Comparison of ENCODE assay signal across 8 cellular contexts in the genomic region with DNA sequence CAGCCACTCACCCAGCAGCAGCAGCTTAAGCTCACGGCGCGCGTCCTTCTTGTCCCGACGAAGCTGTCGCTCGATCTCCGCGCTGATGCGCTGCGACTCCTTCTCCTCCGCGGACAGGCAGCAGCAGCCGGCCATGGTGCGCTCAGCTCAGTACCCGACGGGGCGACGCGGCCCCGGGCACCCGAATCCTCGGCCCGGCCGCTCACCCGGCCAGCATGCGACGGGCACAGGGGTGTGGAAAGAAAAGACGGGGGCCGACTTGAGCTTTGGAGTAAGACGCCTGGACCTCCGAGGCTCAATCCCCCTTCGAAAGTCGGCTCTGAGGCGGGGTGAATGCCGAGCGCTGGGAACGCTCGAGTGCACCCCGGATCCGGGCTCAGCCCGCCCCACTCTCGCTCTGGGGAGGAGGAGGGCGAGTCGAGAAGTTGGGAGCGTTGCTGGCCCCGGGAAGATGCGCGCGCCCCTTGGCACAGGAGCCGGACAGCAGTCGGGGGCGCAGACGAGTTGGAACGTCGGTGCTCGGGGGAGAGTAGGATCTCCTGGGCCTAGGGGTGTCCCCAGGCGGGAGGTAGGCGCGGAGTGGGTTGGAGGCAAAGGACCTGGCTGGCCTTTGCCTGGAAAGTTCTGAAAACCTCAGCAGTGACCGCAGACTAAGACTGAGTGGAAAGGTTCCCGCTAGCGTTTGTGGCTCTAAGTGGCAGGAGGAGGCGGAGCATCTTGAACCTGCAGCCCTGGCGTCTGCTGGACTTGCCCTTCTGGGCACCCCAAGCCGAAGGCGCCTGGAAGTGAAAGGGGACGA. TPM values are rescaled to one million over a fixed set of nuclear protein-coding genes. Genes with fewer than 3 reads are reported as not detected.
A peak's percentile ranks its signal among the peaks of the same experiment; 100 is the strongest.
DNase-seq lines count a peak whose midpoint lies in the region; ATAC-seq and TF ChIP-seq lines count a peak whose summit lies in the region.

A gene (minus strand): TSS at position 664 of the 799 bp plus-strand sequence. CDS start 529 bp downstream, at position 135.

- no peaks in the 10 kb centered on the region for H3K36me3 ChIP-seq in suprapubic skin

- DNase-seq in activated CD8-positive, alpha-beta memory T cell treated with anti-CD3 and anti-CD28 coated beads, Interleukin-2, amount 10 ng/mL, durations not matched to agents 7 days and 5 days = no peak
- DNase-seq in activated CD8-positive, alpha-beta memory T cell treated with anti-CD3 and anti-CD28 coated beads, Interleukin-2, amount 50 U/mL, for 4 hours = no peak
- DNase-seq in cardiac fibroblast (ENCODE audit: low read depth in 2 of 2) (peak; percentile 31 to 36), left kidney (ENCODE audit: low read depth, low spot score) (peak; percentile 74), suprapubic skin (ENCODE audit: low spot score in 2 of 2) (no peak), kidney glomerular epithelial cell (lab: John Stamatoyannopoulos, UW) (no peak)

- H3K27ac ChIP-seq in suprapubic skin = peak within 1 kb of the TSS; percentile 47

- no peak for TF ChIP-seq EP300 in suprapubic skin (IDR thresholded peaks at IDR 0.05)

- H3K4me3 Mint-ChIP-seq in activated CD8-positive, alpha-beta memory T cell treated with anti-CD3 and anti-CD28 coated beads, Interleukin-2, amount 10 ng/mL, durations not matched to agents 7 days and 5 days = peak within 1 kb of the TSS; percentile 55

- CTCF ChIA-PET in activated CD8-positive, alpha-beta memory T cell treated with anti-CD3 and anti-CD28 coated beads, Interleukin-2, amount 10 ng/mL, durations not matched to agents 7 days and 5 days (lab: Charles Lee) = interaction anchor here (0.9 kb wide), 1 partner anchor 103 kb away, joined by 3 read pairs; no protein-coding TSS in a partner anchor

- no peaks in the 10 kb centered on the region for H3K36me3 Mint-ChIP-seq in activated CD8-positive, alpha-beta memory T cell treated with anti-CD3 and anti-CD28 coated beads, Interleukin-2, amount 10 ng/mL, durations not matched to agents 7 days and 5 days

- no peak for TF ChIP-seq POLR2A in suprapubic skin (IDR thresholded peaks at IDR 0.05)

- no peaks in the 10 kb centered on the region for H3K9me3 Mint-ChIP-seq in activated CD8-positive, alpha-beta memory T cell treated with anti-CD3 and anti-CD28 coated beads, Interleukin-2, amount 10 ng/mL, durations not matched to agents 7 days and 5 days (ENCODE audit: low read depth)

- no peak for TF ChIP-seq CTCF in cardiac fibroblast (IDR thresholded peaks at IDR 0.05; ENCODE audit: low read depth, low read length)
- no peak for TF ChIP-seq CTCF in suprapubic skin (IDR thresholded peaks at IDR 0.05)

- peaks cover 23% of the 10 kb centered on the region for H3K27me3 ChIP-seq in suprapubic skin

- ATAC-seq in activated CD8-positive, alpha-beta memory T cell treated with anti-CD3 and anti-CD28 coated beads, Interleukin-2, amount 10 ng/mL, durations not matched to agents 7 days and 5 days = no peak
- ATAC-seq in HG03135 (IDR thresholded peaks at IDR 0.05; ENCODE audit: unreplicated experiment) (no peak), GM18511 (IDR thresholded peaks at IDR 0.05; ENCODE audit: unreplicated experiment) (no peak)

- H3K9me3 ChIP-seq in suprapubic skin = no peaks in the 10 kb centered on the region

- H3K27ac Mint-ChIP-seq in activated CD8-positive, alpha-beta memory T cell treated with anti-CD3 and anti-CD28 coated beads, Interleukin-2, amount 10 ng/mL, durations not matched to agents 7 days and 5 days = no peak within 1 kb of the TSS

- WGBS in suprapubic skin = 0% methylated on average over 4 of the region's 69 CpGs

- peaks cover 20% of the 10 kb centered on the region for H3K4me1 ChIP-seq in suprapubic skin

- H3K27me3 Mint-ChIP-seq in activated CD8-positive, alpha-beta memory T cell treated with anti-CD3 and anti-CD28 coated beads, Interleukin-2, amount 10 ng/mL, durations not matched to agents 7 days and 5 days = peaks cover 49% of the 10 kb centered on the region

- peaks cover 7% of the 10 kb centered on the region for H3K4me1 Mint-ChIP-seq in activated CD8-positive, alpha-beta memory T cell treated with anti-CD3 and anti-CD28 coated beads, Interleukin-2, amount 10 ng/mL, durations not matched to agents 7 days and 5 days

- peak within 1 kb of the TSS; percentile 53 to 58 for H3K4me3 ChIP-seq in cardiac fibroblast (replicated peaks in 1 of 2; ENCODE audit: low read depth in 2 of 2, low read length in 2 of 2)
- peak within 1 kb of the TSS; percentile 60 for H3K4me3 ChIP-seq in suprapubic skin

RNA-seq across cellular contexts. Expression of the gene that starts here (rescaled TPM):
- not detected for total RNA-seq in activated CD8-positive, alpha-beta memory T cell treated with anti-CD3 and anti-CD28 coated beads, Interleukin-2, amount 10 ng/mL, durations not matched to agents 7 days and 5 days
- 1 to 10 TPM in 2 of 4 donors, under 1 TPM in 2; 0.42 to 4.2 (median 2.0) TPM for total RNA-seq in suprapubic skin

Comparison
In these comparisons a context has a peak if more than half of its experiments do, and no peak if none do; other contexts are left out.
1. DNase-seq: peak in cardiac fibroblast (2 of 2) and left kidney (single experiment); none in activated CD8-positive, alpha-beta memory T cell treated with anti-CD3 and anti-CD28 coated beads, Interleukin-2, amount 10 ng/mL, durations not matched to agents 7 days and 5 days (single experiment), activated CD8-positive, alpha-beta memory T cell treated with anti-CD3 and anti-CD28 coated beads, Interleukin-2, amount 50 U/mL, for 4 hours (single experiment), suprapubic skin (0 of 2) and kidney glomerular epithelial cell (single experiment).